1 cellular context compared by ENCODE assay signal in the genomic region with DNA sequence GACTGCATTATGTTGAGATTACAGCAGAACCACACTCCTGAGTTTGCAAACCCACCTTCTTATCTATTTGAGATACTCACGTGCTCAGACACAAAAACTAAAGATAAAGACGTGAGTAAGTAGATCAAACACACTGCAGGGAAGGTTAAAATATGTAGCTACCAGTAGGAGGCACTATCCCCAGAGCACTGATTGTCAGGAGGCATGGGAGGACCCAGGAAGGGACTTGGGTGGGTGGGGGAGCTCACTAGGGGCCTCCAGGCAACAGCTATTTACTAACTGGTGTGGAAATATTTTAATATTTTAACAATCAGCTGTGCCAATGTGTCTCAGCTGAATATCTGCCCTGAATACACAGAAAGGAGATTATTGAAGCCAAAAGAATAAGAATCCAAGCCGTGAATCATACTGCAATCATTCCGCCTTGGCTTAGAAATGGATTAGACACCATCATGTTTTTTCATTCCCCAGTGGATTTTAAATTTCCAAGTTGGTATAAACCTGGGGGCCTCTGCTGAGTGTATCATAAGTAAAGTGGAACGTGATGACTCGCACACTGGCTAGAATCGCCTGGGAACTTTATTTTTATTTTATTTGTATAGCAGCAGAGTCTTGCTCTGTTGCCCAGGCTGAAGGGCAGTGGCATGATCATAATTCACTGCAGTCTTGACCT.
TF ChIP-seq lines count a peak whose summit lies in the region.

No MANE protein-coding gene starts in this region.

TF ChIP-seq in SK-N-SH treated with all-trans-retinoic acid at 6 μM for 48 hours, 23 proteins besides CTCF, POLR2A, EP300 and RAD21:
- TF ChIP-seq, protein P1, sequence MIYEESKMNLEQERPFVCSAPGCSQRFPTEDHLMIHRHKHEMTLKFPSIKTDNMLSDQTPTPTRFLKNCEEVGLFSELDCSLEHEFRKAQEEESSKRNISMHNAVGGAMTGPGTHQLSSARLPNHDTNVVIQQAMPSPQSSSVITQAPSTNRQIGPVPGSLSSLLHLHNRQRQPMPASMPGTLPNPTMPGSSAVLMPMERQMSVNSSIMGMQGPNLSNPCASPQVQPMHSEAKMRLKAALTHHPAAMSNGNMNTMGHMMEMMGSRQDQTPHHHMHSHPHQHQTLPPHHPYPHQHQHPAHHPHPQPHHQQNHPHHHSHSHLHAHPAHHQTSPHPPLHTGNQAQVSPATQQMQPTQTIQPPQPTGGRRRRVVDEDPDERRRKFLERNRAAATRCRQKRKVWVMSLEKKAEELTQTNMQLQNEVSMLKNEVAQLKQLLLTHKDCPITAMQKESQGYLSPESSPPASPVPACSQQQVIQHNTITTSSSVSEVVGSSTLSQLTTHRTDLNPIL (CRISPR knock-in tag; IDR thresholded peaks at IDR 0.05; ENCODE audit: low read depth): no peak
- TF ChIP-seq OSR1 (CRISPR knock-in tag; IDR thresholded peaks at IDR 0.05): no peak
- TF ChIP-seq BACH2 (CRISPR knock-in tag; IDR thresholded peaks at IDR 0.05; ENCODE audit: borderline replicate concordance): no peak
TF ChIP-seq in SK-N-SH treated with all-trans-retinoic acid at 6 μM for 48 hours: peak in this region for 0.
